26 cellular contexts compared by ENCODE assay signal in the genomic region with DNA sequence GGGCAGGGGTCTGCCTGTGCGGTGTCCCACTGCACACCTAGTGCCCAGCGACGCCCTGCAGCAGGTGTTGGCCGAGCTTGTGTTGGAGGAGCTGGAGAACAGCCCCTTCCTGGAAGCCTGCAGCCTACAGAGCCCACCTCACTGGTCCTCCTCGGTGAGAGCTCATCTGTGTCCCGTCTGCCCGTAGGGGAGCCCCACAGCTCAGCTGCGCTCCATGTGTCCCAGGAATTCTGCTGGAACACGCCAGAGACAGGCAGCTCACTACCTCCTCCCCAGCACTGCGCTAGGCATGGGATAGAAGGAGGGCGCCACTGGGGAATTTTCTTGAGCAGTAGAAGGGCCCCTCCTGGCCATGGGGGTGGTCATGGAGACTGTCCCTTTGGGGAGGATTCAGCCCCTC.
"Had no signal": no experiment of that assay in that cellular context is flagged by ENCODE, and none has a peak within 500 bp of the region (broad histone marks: within the 10 kb centered on the region; RNA-seq: fewer than 3 reads in every experiment).

No MANE protein-coding gene starts in this region.

- H3K9me3 ChIP-seq: left ventricle myocardium inferior, mucosa of descending colon, pancreas, psoas muscle, right atrium auricular region, right lobe of liver, stomach, testis, thyroid gland, transverse colon, upper lobe of left lung, vagina had no signal

- H3K27ac Mint-ChIP-seq: nephron progenitor cell; neural progenitor cell; stimulated activated naive B cell treated with anti-CD40 and anti-IgM and Interleukin-4, amounts not matched to agents 10 μg/mL and 1 μg/mL and 100 μg/mL, for 72 hours had no signal

- H3K27ac ChIP-seq: left ventricle myocardium inferior, neural progenitor cell, pancreas, psoas muscle, right atrium auricular region, right lobe of liver, stomach, testis, transverse colon, upper lobe of left lung, vagina had no signal

- FAIRE-seq: keratinocyte, pancreas had no signal

- ATAC-seq: mucosa of descending colon; naive thymus-derived CD4-positive, alpha-beta T cell; pancreas; psoas muscle; right lobe of liver; stimulated activated naive B cell treated with anti-CD40 and anti-IgM and Interleukin-4, amounts not matched to agents 10 μg/mL and 1 μg/mL and 100 μg/mL, for 72 hours; stimulated activated naive CD8-positive, alpha-beta T cell treated with anti-CD3 and anti-CD28 coated beads, Interleukin-15, Interleukin-2, amounts not matched to agents 100 U/mL and 50 U/mL, for 24 hours had no signal

- H3K36me3 ChIP-seq: left ventricle myocardium inferior, neural progenitor cell, pancreas, right atrium auricular region, right lobe of liver, stomach, thyroid gland, transverse colon, upper lobe of left lung, vagina had no signal

- DNase-seq: hippocampal formation; left ventricle myocardium inferior; midbrain; mucosa of descending colon; naive thymus-derived CD4-positive, alpha-beta T cell; nephron progenitor cell; stimulated activated CD4-positive, alpha-beta T cell treated with anti-CD3 and anti-CD28 coated beads, Interleukin-12 subunit alpha, Interleukin-12 subunit beta, amount 100 ng/mL, for 4 hours; stimulated activated CD4-positive, alpha-beta T cell treated with anti-CD3 and anti-CD28 coated beads, Interleukin-15, amount 100 ng/mL, for 24 hours; stimulated activated CD4-positive, alpha-beta T cell treated with anti-CD3 and anti-CD28 coated beads, Interleukin-2, amount 100 ng/mL, for 24 hours; stimulated activated CD4-positive, alpha-beta T cell treated with anti-CD3 and anti-CD28 coated beads, Interleukin-4, amount 100 ng/mL, for 1 hour; stimulated activated naive B cell treated with anti-CD40 and anti-IgM and Interleukin-4, amounts not matched to agents 10 μg/mL and 1 μg/mL and 100 μg/mL, for 72 hours; stimulated activated naive CD8-positive, alpha-beta T cell treated with anti-CD3 and anti-CD28 coated beads, Interleukin-15, Interleukin-2, amounts not matched to agents 100 U/mL and 50 U/mL, for 24 hours; stomach; testis; transverse colon had no signal

- H3K4me3 ChIP-seq: left ventricle myocardium inferior, mucosa of descending colon, neural progenitor cell, pancreas, psoas muscle, right atrium auricular region, right lobe of liver, smooth muscle cell, stomach, testis, thyroid gland, transverse colon, upper lobe of left lung, vagina had no signal

- H3K4me2 ChIP-seq: neural progenitor cell, smooth muscle cell had no signal

- H3K4me1 ChIP-seq: neural progenitor cell had no signal

- H3K9ac ChIP-seq: neural progenitor cell had no signal

- H3K4me3 Mint-ChIP-seq: memory B cell; naive thymus-derived CD4-positive, alpha-beta T cell; nephron progenitor cell; neural progenitor cell; stimulated activated naive B cell treated with anti-CD40 and anti-IgM and Interleukin-4, amounts not matched to agents 10 μg/mL and 1 μg/mL and 100 μg/mL, for 72 hours had no signal

- H3K4me1 Mint-ChIP-seq: stimulated activated naive B cell treated with anti-CD40 and anti-IgM and Interleukin-4, amounts not matched to agents 10 μg/mL and 1 μg/mL and 100 μg/mL, for 72 hours had no signal

- H2AFZ ChIP-seq: neural progenitor cell had no signal

- H3K27me3 Mint-ChIP-seq: stimulated activated naive B cell treated with anti-CD40 and anti-IgM and Interleukin-4, amounts not matched to agents 10 μg/mL and 1 μg/mL and 100 μg/mL, for 72 hours had no signal

- H3K9me3 Mint-ChIP-seq: memory B cell; naive thymus-derived CD4-positive, alpha-beta T cell; nephron progenitor cell; neural progenitor cell; stimulated activated naive B cell treated with anti-CD40 and anti-IgM and Interleukin-4, amounts not matched to agents 10 μg/mL and 1 μg/mL and 100 μg/mL, for 72 hours had no signal

- H3K27me3 ChIP-seq: pancreas, right atrium auricular region, right lobe of liver, stomach, testis, thyroid gland, transverse colon, upper lobe of left lung, vagina had no signal

- H3K36me3 Mint-ChIP-seq: memory B cell; naive thymus-derived CD4-positive, alpha-beta T cell; neural progenitor cell; stimulated activated naive B cell treated with anti-CD40 and anti-IgM and Interleukin-4, amounts not matched to agents 10 μg/mL and 1 μg/mL and 100 μg/mL, for 72 hours had no signal
